In the genomic region with DNA sequence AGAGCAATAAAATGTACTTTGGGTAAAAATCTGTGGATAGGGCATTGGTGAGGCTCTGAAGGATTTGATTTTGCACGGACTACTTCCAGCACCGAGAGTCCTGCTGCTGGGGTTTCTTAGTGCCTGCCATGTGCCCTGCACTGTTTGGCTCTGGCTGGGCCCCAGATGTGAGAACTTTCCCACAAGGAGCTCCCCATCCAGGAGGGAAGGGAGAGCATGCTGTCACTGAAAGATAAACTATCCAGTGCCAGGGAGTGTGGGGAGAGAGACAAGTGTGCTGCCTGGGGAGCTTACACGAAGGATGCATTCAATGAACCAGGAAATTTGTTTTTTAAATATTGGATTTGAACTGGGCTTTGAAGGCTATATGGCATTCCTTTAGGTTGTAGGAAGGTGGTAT, we compare ENCODE assay signal across 1 cellular context.
TF ChIP-seq lines count a peak whose summit lies in the region.

No MANE protein-coding gene starts in this region.

TF ChIP-seq in WTC11, 78 proteins besides CTCF, POLR2A, EP300 and RAD21 (continued from another document):
- TF ChIP-seq, protein P1, sequence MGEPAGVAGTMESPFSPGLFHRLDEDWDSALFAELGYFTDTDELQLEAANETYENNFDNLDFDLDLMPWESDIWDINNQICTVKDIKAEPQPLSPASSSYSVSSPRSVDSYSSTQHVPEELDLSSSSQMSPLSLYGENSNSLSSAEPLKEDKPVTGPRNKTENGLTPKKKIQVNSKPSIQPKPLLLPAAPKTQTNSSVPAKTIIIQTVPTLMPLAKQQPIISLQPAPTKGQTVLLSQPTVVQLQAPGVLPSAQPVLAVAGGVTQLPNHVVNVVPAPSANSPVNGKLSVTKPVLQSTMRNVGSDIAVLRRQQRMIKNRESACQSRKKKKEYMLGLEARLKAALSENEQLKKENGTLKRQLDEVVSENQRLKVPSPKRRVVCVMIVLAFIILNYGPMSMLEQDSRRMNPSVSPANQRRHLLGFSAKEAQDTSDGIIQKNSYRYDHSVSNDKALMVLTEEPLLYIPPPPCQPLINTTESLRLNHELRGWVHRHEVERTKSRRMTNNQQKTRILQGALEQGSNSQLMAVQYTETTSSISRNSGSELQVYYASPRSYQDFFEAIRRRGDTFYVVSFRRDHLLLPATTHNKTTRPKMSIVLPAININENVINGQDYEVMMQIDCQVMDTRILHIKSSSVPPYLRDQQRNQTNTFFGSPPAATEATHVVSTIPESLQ (CRISPR knock-in tag; IDR thresholded peaks at IDR 0.05) = no peak
- TF ChIP-seq GABPB1 (CRISPR knock-in tag; IDR thresholded peaks at IDR 0.05) (no peak), KAT7 (CRISPR knock-in tag; IDR thresholded peaks at IDR 0.05; ENCODE audit: borderline replicate concordance) (no peak), IRF2 (CRISPR knock-in tag; IDR thresholded peaks at IDR 0.05; ENCODE audit: borderline replicate concordance, low read depth) (no peak), TEAD1 (CRISPR knock-in tag; IDR thresholded peaks at IDR 0.05) (no peak), SMAD3 (CRISPR knock-in tag; IDR thresholded peaks at IDR 0.05; ENCODE audit: borderline replicate concordance) (no peak)
- TF ChIP-seq, protein P2, sequence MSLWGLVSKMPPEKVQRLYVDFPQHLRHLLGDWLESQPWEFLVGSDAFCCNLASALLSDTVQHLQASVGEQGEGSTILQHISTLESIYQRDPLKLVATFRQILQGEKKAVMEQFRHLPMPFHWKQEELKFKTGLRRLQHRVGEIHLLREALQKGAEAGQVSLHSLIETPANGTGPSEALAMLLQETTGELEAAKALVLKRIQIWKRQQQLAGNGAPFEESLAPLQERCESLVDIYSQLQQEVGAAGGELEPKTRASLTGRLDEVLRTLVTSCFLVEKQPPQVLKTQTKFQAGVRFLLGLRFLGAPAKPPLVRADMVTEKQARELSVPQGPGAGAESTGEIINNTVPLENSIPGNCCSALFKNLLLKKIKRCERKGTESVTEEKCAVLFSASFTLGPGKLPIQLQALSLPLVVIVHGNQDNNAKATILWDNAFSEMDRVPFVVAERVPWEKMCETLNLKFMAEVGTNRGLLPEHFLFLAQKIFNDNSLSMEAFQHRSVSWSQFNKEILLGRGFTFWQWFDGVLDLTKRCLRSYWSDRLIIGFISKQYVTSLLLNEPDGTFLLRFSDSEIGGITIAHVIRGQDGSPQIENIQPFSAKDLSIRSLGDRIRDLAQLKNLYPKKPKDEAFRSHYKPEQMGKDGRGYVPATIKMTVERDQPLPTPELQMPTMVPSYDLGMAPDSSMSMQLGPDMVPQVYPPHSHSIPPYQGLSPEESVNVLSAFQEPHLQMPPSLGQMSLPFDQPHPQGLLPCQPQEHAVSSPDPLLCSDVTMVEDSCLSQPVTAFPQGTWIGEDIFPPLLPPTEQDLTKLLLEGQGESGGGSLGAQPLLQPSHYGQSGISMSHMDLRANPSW (CRISPR knock-in tag; conservative IDR thresholded peaks at IDR 0.05; ENCODE audit: low read depth) = no peak
- TF ChIP-seq, protein P3, sequence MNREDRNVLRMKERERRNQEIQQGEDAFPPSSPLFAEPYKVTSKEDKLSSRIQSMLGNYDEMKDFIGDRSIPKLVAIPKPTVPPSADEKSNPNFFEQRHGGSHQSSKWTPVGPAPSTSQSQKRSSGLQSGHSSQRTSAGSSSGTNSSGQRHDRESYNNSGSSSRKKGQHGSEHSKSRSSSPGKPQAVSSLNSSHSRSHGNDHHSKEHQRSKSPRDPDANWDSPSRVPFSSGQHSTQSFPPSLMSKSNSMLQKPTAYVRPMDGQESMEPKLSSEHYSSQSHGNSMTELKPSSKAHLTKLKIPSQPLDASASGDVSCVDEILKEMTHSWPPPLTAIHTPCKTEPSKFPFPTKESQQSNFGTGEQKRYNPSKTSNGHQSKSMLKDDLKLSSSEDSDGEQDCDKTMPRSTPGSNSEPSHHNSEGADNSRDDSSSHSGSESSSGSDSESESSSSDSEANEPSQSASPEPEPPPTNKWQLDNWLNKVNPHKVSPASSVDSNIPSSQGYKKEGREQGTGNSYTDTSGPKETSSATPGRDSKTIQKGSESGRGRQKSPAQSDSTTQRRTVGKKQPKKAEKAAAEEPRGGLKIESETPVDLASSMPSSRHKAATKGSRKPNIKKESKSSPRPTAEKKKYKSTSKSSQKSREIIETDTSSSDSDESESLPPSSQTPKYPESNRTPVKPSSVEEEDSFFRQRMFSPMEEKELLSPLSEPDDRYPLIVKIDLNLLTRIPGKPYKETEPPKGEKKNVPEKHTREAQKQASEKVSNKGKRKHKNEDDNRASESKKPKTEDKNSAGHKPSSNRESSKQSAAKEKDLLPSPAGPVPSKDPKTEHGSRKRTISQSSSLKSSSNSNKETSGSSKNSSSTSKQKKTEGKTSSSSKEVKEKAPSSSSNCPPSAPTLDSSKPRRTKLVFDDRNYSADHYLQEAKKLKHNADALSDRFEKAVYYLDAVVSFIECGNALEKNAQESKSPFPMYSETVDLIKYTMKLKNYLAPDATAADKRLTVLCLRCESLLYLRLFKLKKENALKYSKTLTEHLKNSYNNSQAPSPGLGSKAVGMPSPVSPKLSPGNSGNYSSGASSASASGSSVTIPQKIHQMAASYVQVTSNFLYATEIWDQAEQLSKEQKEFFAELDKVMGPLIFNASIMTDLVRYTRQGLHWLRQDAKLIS (CRISPR knock-in tag; IDR thresholded peaks at IDR 0.05; ENCODE audit: borderline replicate concordance) = no peak
- TF ChIP-seq, protein P4, sequence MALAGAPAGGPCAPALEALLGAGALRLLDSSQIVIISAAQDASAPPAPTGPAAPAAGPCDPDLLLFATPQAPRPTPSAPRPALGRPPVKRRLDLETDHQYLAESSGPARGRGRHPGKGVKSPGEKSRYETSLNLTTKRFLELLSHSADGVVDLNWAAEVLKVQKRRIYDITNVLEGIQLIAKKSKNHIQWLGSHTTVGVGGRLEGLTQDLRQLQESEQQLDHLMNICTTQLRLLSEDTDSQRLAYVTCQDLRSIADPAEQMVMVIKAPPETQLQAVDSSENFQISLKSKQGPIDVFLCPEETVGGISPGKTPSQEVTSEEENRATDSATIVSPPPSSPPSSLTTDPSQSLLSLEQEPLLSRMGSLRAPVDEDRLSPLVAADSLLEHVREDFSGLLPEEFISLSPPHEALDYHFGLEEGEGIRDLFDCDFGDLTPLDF (CRISPR knock-in tag; IDR thresholded peaks at IDR 0.05) = no peak
- TF ChIP-seq, protein P5, sequence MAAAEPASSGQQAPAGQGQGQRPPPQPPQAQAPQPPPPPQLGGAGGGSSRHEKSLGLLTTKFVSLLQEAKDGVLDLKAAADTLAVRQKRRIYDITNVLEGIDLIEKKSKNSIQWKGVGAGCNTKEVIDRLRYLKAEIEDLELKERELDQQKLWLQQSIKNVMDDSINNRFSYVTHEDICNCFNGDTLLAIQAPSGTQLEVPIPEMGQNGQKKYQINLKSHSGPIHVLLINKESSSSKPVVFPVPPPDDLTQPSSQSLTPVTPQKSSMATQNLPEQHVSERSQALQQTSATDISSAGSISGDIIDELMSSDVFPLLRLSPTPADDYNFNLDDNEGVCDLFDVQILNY (CRISPR knock-in tag; IDR thresholded peaks at IDR 0.05) = no peak
